1 cellular context compared by ENCODE assay signal in genomic region chr17:57636274-57636673, GRCh38.
TF ChIP-seq lines count a peak whose summit lies in the region.

No MANE protein-coding gene starts in this region.

TF ChIP-seq in GM23338, 12 proteins besides CTCF, POLR2A, EP300 and RAD21 (continued from another document):
- TF ChIP-seq ZNF462 (CRISPR knock-in tag; IDR thresholded peaks at IDR 0.05) (no peak), JUNB (IDR thresholded peaks at IDR 0.05; ENCODE audit: unreplicated experiment) (no peak), CREB1 (CRISPR knock-in tag; IDR thresholded peaks at IDR 0.05; ENCODE audit: low read depth) (no peak), STAT1 (IDR thresholded peaks at IDR 0.05; ENCODE audit: unreplicated experiment) (no peak), REST (IDR thresholded peaks at IDR 0.05; ENCODE audit: unreplicated experiment) (no peak)
